ENCODE assay signal across 8 cellular contexts in the genomic region with DNA sequence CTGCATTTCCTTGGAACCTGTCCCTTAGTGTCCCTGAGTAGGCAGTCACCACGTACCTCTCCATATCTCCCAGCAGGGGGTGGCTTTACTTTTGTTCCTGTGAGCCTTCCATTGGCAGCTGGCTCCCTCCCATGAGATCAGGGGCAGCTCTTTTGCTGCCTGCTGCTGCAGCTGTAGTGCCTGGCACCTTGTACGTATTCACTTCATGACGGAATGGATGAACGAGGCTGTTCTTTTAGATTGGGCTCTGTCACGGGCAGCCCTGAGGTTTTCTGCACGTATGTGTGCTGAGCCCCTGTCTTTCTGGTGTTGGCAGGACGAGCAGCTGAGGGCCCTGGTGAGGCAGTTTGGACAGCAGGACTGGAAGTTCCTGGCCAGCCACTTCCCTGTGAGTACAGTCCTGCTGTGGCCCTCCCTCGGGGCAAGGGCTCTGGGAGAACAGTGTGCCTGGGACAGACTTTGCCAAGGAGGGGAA. TPM values are rescaled to one million over a fixed set of nuclear protein-coding genes. Genes with fewer than 3 reads are reported as not detected.
DNase-seq lines count a peak whose midpoint lies in the region; ATAC-seq, FAIRE-seq and TF ChIP-seq lines count a peak whose summit lies in the region.

No MANE protein-coding gene starts in this region.

- FAIRE-seq in kidney (lab: Jason Lieb, UNC): no peak

- H3K4me3 Mint-ChIP-seq in osteocyte (ENCODE audit: unreplicated experiment): no peak overlapping the region

- H3K4me3 ChIP-seq in kidney (ENCODE audit: low read length in 2 of 2): no peak overlapping the region

- DNase-seq in D341Med (ENCODE audit: low spot score) (peak; percentile 75), kidney (no peak), osteocyte (ENCODE audit: extremely low spot score, unreplicated experiment) (no peak)
- DNase-seq in stimulated activated naive CD8-positive, alpha-beta T cell treated with anti-CD3 and anti-CD28 coated beads, Interleukin-15, Interleukin-2, amounts not matched to agents 100 U/mL and 50 U/mL, for 24 hours: no peak

- H3K4me1 Mint-ChIP-seq in osteocyte (ENCODE audit: unreplicated experiment): no peaks in the 10 kb centered on the region

- no peaks in the 10 kb centered on the region for H3K27me3 Mint-ChIP-seq in osteocyte (ENCODE audit: unreplicated experiment)

- H3K27ac ChIP-seq in kidney (ENCODE audit: low read depth in 2 of 2, low read length in 2 of 2): no peak overlapping the region

- intact Hi-C loops in kidney (cut with DNase I): no loop called here

- H3K36me3 ChIP-seq in kidney (ENCODE audit: control insufficient read depth in 1 of 2, insufficient read depth in 2 of 2, low read length in 2 of 2): no peaks in the 10 kb centered on the region

- TF ChIP-seq CTCF in kidney (IDR thresholded peaks at IDR 0.05; ENCODE audit: borderline replicate concordance, extremely low read depth, insufficient read depth) (no peak), osteocyte (IDR thresholded peaks at IDR 0.05) (no peak)

- no peaks in the 10 kb centered on the region for H3K9me3 ChIP-seq in kidney (ENCODE audit: control insufficient read depth in 1 of 2, low read length in 2 of 2)

- ATAC-seq in GM19328 (IDR thresholded peaks at IDR 0.05; ENCODE audit: unreplicated experiment): peak; percentile 8
- peak; percentile 17 for ATAC-seq in HG03196 (IDR thresholded peaks at IDR 0.05; ENCODE audit: unreplicated experiment)
- ATAC-seq in SK-N-SH treated with all-trans-retinoic acid at 6 μM for 48 hours: peak; percentile 51; the same call in 2 of the 3 replicates
- peak; percentile 33 for ATAC-seq in stimulated activated naive CD8-positive, alpha-beta T cell treated with anti-CD3 and anti-CD28 coated beads, Interleukin-15, Interleukin-2, amounts not matched to agents 100 U/mL and 50 U/mL, for 24 hours
- no peak for ATAC-seq in HG03565 (IDR thresholded peaks at IDR 0.05; ENCODE audit: unreplicated experiment)

- H3K36me3 Mint-ChIP-seq in osteocyte (ENCODE audit: unreplicated experiment): no peaks in the 10 kb centered on the region

- no peak overlapping the region for H3K9ac ChIP-seq in kidney (ENCODE audit: low read length in 2 of 2)

- no peaks in the 10 kb centered on the region for H3K4me1 ChIP-seq in kidney (ENCODE audit: control insufficient read depth in 1 of 2, insufficient read depth in 1 of 2, low read depth in 1 of 2, low read length in 2 of 2)

- H3K27ac Mint-ChIP-seq in osteocyte (ENCODE audit: unreplicated experiment): no peak overlapping the region

- H3K9me3 Mint-ChIP-seq in osteocyte (ENCODE audit: unreplicated experiment): no peaks in the 10 kb centered on the region

TF ChIP-seq in SK-N-SH treated with all-trans-retinoic acid at 6 μM for 48 hours, 23 proteins besides CTCF, POLR2A, EP300 and RAD21:
- TF ChIP-seq GLIS3 (CRISPR knock-in tag; IDR thresholded peaks at IDR 0.05) (no peak), BACH2 (CRISPR knock-in tag; IDR thresholded peaks at IDR 0.05; ENCODE audit: borderline replicate concordance) (no peak), ZC3H10 (CRISPR knock-in tag; IDR thresholded peaks at IDR 0.05) (no peak), ZFP3 (CRISPR knock-in tag; IDR thresholded peaks at IDR 0.05) (no peak), ISL1 (CRISPR knock-in tag; IDR thresholded peaks at IDR 0.05) (no peak), RARB (CRISPR knock-in tag; IDR thresholded peaks at IDR 0.05) (no peak), OSR1 (CRISPR knock-in tag; IDR thresholded peaks at IDR 0.05) (no peak), ESRRG (CRISPR knock-in tag; IDR thresholded peaks at IDR 0.05) (no peak), ZNF70 (CRISPR knock-in tag; IDR thresholded peaks at IDR 0.05) (no peak), PPARA (CRISPR knock-in tag; IDR thresholded peaks at IDR 0.05; ENCODE audit: borderline replicate concordance) (no peak), ARNTL (CRISPR knock-in tag; IDR thresholded peaks at IDR 0.05; ENCODE audit: borderline replicate concordance, low read depth) (no peak), ZFP30 (CRISPR knock-in tag; IDR thresholded peaks at IDR 0.05) (no peak), TCF4 (CRISPR knock-in tag; IDR thresholded peaks at IDR 0.05; ENCODE audit: borderline replicate concordance) (no peak), SNAI2 (CRISPR knock-in tag; IDR thresholded peaks at IDR 0.05) (no peak)
- TF ChIP-seq, protein P1, sequence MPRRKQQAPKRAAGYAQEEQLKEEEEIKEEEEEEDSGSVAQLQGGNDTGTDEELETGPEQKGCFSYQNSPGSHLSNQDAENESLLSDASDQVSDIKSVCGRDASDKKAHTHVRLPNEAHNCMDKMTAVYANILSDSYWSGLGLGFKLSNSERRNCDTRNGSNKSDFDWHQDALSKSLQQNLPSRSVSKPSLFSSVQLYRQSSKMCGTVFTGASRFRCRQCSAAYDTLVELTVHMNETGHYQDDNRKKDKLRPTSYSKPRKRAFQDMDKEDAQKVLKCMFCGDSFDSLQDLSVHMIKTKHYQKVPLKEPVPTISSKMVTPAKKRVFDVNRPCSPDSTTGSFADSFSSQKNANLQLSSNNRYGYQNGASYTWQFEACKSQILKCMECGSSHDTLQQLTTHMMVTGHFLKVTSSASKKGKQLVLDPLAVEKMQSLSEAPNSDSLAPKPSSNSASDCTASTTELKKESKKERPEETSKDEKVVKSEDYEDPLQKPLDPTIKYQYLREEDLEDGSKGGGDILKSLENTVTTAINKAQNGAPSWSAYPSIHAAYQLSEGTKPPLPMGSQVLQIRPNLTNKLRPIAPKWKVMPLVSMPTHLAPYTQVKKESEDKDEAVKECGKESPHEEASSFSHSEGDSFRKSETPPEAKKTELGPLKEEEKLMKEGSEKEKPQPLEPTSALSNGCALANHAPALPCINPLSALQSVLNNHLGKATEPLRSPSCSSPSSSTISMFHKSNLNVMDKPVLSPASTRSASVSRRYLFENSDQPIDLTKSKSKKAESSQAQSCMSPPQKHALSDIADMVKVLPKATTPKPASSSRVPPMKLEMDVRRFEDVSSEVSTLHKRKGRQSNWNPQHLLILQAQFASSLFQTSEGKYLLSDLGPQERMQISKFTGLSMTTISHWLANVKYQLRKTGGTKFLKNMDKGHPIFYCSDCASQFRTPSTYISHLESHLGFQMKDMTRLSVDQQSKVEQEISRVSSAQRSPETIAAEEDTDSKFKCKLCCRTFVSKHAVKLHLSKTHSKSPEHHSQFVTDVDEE (CRISPR knock-in tag; IDR thresholded peaks at IDR 0.05): no peak
- TF ChIP-seq, protein P2, sequence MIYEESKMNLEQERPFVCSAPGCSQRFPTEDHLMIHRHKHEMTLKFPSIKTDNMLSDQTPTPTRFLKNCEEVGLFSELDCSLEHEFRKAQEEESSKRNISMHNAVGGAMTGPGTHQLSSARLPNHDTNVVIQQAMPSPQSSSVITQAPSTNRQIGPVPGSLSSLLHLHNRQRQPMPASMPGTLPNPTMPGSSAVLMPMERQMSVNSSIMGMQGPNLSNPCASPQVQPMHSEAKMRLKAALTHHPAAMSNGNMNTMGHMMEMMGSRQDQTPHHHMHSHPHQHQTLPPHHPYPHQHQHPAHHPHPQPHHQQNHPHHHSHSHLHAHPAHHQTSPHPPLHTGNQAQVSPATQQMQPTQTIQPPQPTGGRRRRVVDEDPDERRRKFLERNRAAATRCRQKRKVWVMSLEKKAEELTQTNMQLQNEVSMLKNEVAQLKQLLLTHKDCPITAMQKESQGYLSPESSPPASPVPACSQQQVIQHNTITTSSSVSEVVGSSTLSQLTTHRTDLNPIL (CRISPR knock-in tag; IDR thresholded peaks at IDR 0.05; ENCODE audit: low read depth): no peak
- TF ChIP-seq, protein P3, sequence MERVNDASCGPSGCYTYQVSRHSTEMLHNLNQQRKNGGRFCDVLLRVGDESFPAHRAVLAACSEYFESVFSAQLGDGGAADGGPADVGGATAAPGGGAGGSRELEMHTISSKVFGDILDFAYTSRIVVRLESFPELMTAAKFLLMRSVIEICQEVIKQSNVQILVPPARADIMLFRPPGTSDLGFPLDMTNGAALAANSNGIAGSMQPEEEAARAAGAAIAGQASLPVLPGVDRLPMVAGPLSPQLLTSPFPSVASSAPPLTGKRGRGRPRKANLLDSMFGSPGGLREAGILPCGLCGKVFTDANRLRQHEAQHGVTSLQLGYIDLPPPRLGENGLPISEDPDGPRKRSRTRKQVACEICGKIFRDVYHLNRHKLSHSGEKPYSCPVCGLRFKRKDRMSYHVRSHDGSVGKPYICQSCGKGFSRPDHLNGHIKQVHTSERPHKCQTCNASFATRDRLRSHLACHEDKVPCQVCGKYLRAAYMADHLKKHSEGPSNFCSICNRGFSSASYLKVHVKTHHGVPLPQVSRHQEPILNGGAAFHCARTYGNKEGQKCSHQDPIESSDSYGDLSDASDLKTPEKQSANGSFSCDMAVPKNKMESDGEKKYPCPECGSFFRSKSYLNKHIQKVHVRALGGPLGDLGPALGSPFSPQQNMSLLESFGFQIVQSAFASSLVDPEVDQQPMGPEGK (CRISPR knock-in tag; IDR thresholded peaks at IDR 0.05; ENCODE audit: borderline replicate concordance): no peak

RNA-seq across cellular contexts. Expression of a gene that starts 14.6 kb away (rescaled TPM):
- total RNA-seq in kidney (1.3 TPM), osteocyte (14.7 and 16.1 TPM in 2 replicates)
- not detected for polyA plus RNA-seq in kidney (ENCODE audit: insufficient read depth, low read depth, low replicate concordance)

RNA-seq across cellular contexts. Expression of a gene that starts 45.3 kb away (rescaled TPM):
- total RNA-seq in kidney (not detected), osteocyte (not detected in 2 replicates)
- not detected for polyA plus RNA-seq in kidney (ENCODE audit: insufficient read depth, low read depth, low replicate concordance)
